In the genomic region with DNA sequence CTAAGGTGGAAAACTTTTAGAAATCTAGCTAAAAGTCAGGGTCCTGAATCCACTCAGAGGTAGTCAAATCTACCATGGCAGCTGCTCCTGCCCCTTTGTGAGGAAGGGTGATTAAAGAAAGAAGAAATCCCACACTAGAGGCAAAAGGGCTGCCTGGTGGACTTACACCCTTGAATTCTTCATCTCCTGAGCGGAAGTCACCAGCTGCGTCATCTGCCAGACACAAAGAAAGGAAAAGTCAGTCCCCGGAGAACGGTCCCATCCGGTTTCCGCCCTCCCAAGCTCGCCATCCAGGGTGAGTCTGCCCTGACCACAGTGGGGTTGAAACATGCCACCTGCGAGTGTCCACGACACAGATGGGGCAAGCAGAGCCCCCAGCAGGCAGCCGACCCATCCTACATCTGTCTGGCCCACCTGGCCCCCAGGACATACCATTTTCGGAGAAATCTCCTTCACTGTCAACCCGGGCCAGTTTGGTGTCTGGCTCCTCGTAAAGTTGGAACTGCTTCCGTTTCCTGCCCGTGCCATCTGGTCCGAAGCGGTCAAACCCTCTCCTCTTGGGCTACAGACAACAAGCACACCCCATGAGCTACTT, we compare ENCODE assay signal across 14 cellular contexts.
"Had no signal": no experiment of that assay in that cellular context is flagged by ENCODE, and none has a peak within 500 bp of the region (broad histone marks: within the 10 kb centered on the region; RNA-seq: fewer than 3 reads in every experiment).

No MANE protein-coding gene starts in this region.

- ATAC-seq: left lung had no signal

- FAIRE-seq: islet of Langerhans, urothelium cell line had no signal

- H3K4me3 ChIP-seq: adrenal gland, esophagus muscularis mucosa, left lung, SK-N-MC, thoracic aorta had no signal

- H3K27ac Mint-ChIP-seq: nephron progenitor cell; stimulated activated naive CD8-positive, alpha-beta T cell treated with anti-CD3 and anti-CD28 coated beads, Interleukin-15, Interleukin-2, amounts not matched to agents 100 ng/mL and 50 ng/mL, for 24 hours had no signal

- H3K27ac ChIP-seq: adrenal gland, esophagus muscularis mucosa, left lung, SK-N-MC, thoracic aorta had no signal

- DNase-seq: activated CD4-positive, CD25-positive, alpha-beta regulatory T cell; activated naive CD4-positive, alpha-beta T cell treated with Interleukin-2 at 50 U/mL for 16 hours; adrenal gland; central memory CD4-positive, alpha-beta T cell; nephron progenitor cell; stimulated activated CD4-positive, alpha-beta T cell treated with anti-CD3 and anti-CD28 coated beads, Interleukin-4, amount 100 ng/mL, for 24 hours had no signal

- H3K9me3 Mint-ChIP-seq: activated T-helper 1 cell treated with anti-CD3 and anti-CD28 coated beads, Interleukin-12 subunit alpha, Interleukin-12 subunit beta, Interleukin-2, Interleukin-4 antibody, amounts not matched to agents 30 ng/mL and 10 ng/mL and 1 ng/mL, durations not matched to agents 14 hours and 24 hours and 36 hours; nephron progenitor cell; stimulated activated naive CD8-positive, alpha-beta T cell treated with anti-CD3 and anti-CD28 coated beads, Interleukin-15, Interleukin-2, amounts not matched to agents 100 ng/mL and 50 ng/mL, for 24 hours had no signal

- H3K4me3 Mint-ChIP-seq: activated T-helper 1 cell treated with anti-CD3 and anti-CD28 coated beads, Interleukin-12 subunit alpha, Interleukin-12 subunit beta, Interleukin-2, Interleukin-4 antibody, amounts not matched to agents 30 ng/mL and 10 ng/mL and 1 ng/mL, durations not matched to agents 14 hours and 24 hours and 36 hours; nephron progenitor cell; stimulated activated naive CD8-positive, alpha-beta T cell treated with anti-CD3 and anti-CD28 coated beads, Interleukin-15, Interleukin-2, amounts not matched to agents 100 ng/mL and 50 ng/mL, for 24 hours had no signal

- H3K27me3 ChIP-seq: adrenal gland, esophagus muscularis mucosa, left lung had no signal

- H3K9me3 ChIP-seq: adrenal gland, esophagus muscularis mucosa, left lung, thoracic aorta had no signal

- H3K27me3 Mint-ChIP-seq: stimulated activated naive CD8-positive, alpha-beta T cell treated with anti-CD3 and anti-CD28 coated beads, Interleukin-15, Interleukin-2, amounts not matched to agents 100 ng/mL and 50 ng/mL, for 24 hours had no signal
